In genomic region chr5:130773813-130774212, GRCh38 we compare ENCODE assay signal across 15 cellular contexts.
DNase-seq lines count a peak whose midpoint lies in the region; ATAC-seq and TF ChIP-seq lines count a peak whose summit lies in the region.
"Had no signal": no experiment of that assay in that cellular context is flagged by ENCODE, and none has a peak within 500 bp of the region (broad histone marks: within the 10 kb centered on the region; RNA-seq: fewer than 3 reads in every experiment).

No MANE protein-coding gene starts in this region.

- TF ChIP-seq POLR2A in NB4 (IDR thresholded peaks at IDR 0.05; ENCODE audit: extremely low read depth, insufficient read length) (no peak), testis (IDR thresholded peaks at IDR 0.05) (no peak)

- no peaks in the 10 kb centered on the region for H3K36me3 Mint-ChIP-seq in activated naive CD4-positive, alpha-beta T cell treated with anti-CD3 and anti-CD28 coated beads for 36 hours (ENCODE audit: low read depth)
- H3K36me3 Mint-ChIP-seq: naive B cell had no signal

- no peaks in the 10 kb centered on the region for H3K36me3 ChIP-seq in mucosa of descending colon (ENCODE audit: low read depth)
- no peaks in the 10 kb centered on the region for H3K36me3 ChIP-seq in testis (ENCODE audit: low read depth, missing control alignments)
- H3K36me3 ChIP-seq: upper lobe of left lung had no signal

- no peak overlapping the region for H3K27ac ChIP-seq in testis
- H3K27ac ChIP-seq: upper lobe of left lung had no signal

- peak; percentile 31 for ATAC-seq in mucosa of descending colon

- H3K4me1 Mint-ChIP-seq in activated naive CD4-positive, alpha-beta T cell treated with anti-CD3 and anti-CD28 coated beads for 36 hours (ENCODE audit: low read depth): no peaks in the 10 kb centered on the region
- H3K4me1 Mint-ChIP-seq: activated naive CD4-positive, alpha-beta T cell treated with anti-CD3 and anti-CD28 coated beads, Interleukin-2, amount 50 U/mL, for 24 hours; naive B cell had no signal

- no peak for TF ChIP-seq CTCF in NB4 (IDR thresholded peaks at IDR 0.05; ENCODE audit: low read depth, low read length)
- no peak for TF ChIP-seq CTCF in choroid plexus epithelial cell (conservative IDR thresholded peaks at IDR 0.05; ENCODE audit: low read depth, low read length)
- TF ChIP-seq CTCF in mucosa of descending colon (IDR thresholded peaks at IDR 0.05): no peak
- no peak for TF ChIP-seq CTCF in testis (IDR thresholded peaks at IDR 0.05)

- no peaks in the 10 kb centered on the region for H3K9me3 Mint-ChIP-seq in activated naive CD4-positive, alpha-beta T cell treated with anti-CD3 and anti-CD28 coated beads for 36 hours
- H3K9me3 Mint-ChIP-seq: activated naive CD4-positive, alpha-beta T cell treated with anti-CD3 and anti-CD28 coated beads, Interleukin-2, amount 50 U/mL, for 24 hours; naive B cell had no signal

- no peaks in the 10 kb centered on the region for H3K4me1 ChIP-seq in mucosa of descending colon (ENCODE audit: low read depth)
- H3K4me1 ChIP-seq in testis: no peaks in the 10 kb centered on the region
- H3K4me1 ChIP-seq: upper lobe of left lung had no signal

- 84 to 86% methylated on average over 3 of the region's 3 CpGs for WGBS in testis, 2 donors

- H3K27me3 ChIP-seq in testis: no peaks in the 10 kb centered on the region
- H3K27me3 ChIP-seq: upper lobe of left lung had no signal

- no peaks in the 10 kb centered on the region for H3K9me3 ChIP-seq in mucosa of descending colon
- no peaks in the 10 kb centered on the region for H3K9me3 ChIP-seq in testis
- H3K9me3 ChIP-seq: upper lobe of left lung had no signal

- DNase-seq in ELR (ENCODE audit: low read depth) (peak; percentile 23), NB4 (ENCODE audit: low read depth) (peak; percentile 6), choroid plexus epithelial cell (ENCODE audit: low read depth) (peak; percentile 14), mucosa of descending colon (no peak), NCI-H2081 treated with DMSO at 0.1 percent for 48 hours (lab: John Stamatoyannopoulos, UW) (no peak), testis (no peak)
- no peak for DNase-seq in activated naive CD4-positive, alpha-beta T cell treated with anti-CD3 and anti-CD28 coated beads for 36 hours
- DNase-seq: activated CD4-positive, CD25-positive, alpha-beta regulatory T cell; activated CD8-positive, alpha-beta memory T cell treated with anti-CD3 and anti-CD28 coated beads, Interleukin-2, amount 50 U/mL, for 4 hours; C1 segment of cervical spinal cord; caudate nucleus; naive B cell; NCI-H2029; upper lobe of left lung had no signal

- peaks cover 16% of the 10 kb centered on the region for H3K27me3 Mint-ChIP-seq in activated naive CD4-positive, alpha-beta T cell treated with anti-CD3 and anti-CD28 coated beads for 36 hours (ENCODE audit: low read depth)

- H3K4me3 ChIP-seq in NB4 (ENCODE audit: low read depth, low read length) (no peak overlapping the region), choroid plexus epithelial cell (ENCODE audit: low read depth, low read length) (no peak overlapping the region), mucosa of descending colon (no peak overlapping the region), testis (no peak overlapping the region)
- H3K4me3 ChIP-seq: upper lobe of left lung had no signal

- no peak overlapping the region for H3K4me3 Mint-ChIP-seq in activated naive CD4-positive, alpha-beta T cell treated with anti-CD3 and anti-CD28 coated beads for 36 hours
- H3K4me3 Mint-ChIP-seq: activated naive CD4-positive, alpha-beta T cell treated with anti-CD3 and anti-CD28 coated beads, Interleukin-2, amount 50 U/mL, for 24 hours had no signal

- intact Hi-C loops in mucosa of descending colon (cut with DNase I, micrococcal nuclease) (no loop called here), testis (cut with DNase I; ENCODE audit: low total_unique reads) (no loop called here)
- intact Hi-C loops in activated naive CD4-positive, alpha-beta T cell treated with anti-CD3 and anti-CD28 coated beads for 36 hours (cut with micrococcal nuclease): no loop called here

- CTCF ChIA-PET in activated naive CD4-positive, alpha-beta T cell treated with anti-CD3 and anti-CD28 coated beads for 36 hours (lab: Charles Lee): no interaction called here

- no peak overlapping the region for H3K27ac Mint-ChIP-seq in activated naive CD4-positive, alpha-beta T cell treated with anti-CD3 and anti-CD28 coated beads for 36 hours
- H3K27ac Mint-ChIP-seq: activated naive CD4-positive, alpha-beta T cell treated with anti-CD3 and anti-CD28 coated beads, Interleukin-2, amount 50 U/mL, for 24 hours; naive B cell had no signal

Comparison
In these comparisons a context has a peak if more than half of its experiments do, and no peak if none do; other contexts are left out.
1. DNase-seq: peak in ELR (single experiment), NB4 (single experiment) and choroid plexus epithelial cell (single experiment); none in mucosa of descending colon (0 of 3), NCI-H2081 treated with DMSO at 0.1 percent for 48 hours (single experiment), activated naive CD4-positive, alpha-beta T cell treated with anti-CD3 and anti-CD28 coated beads for 36 hours (single experiment) and testis (single experiment).